ENCODE assay signal across 25 cellular contexts in genomic region chr7:118575393-118575948, GRCh38.
"Had no signal": no experiment of that assay in that cellular context is flagged by ENCODE, and none has a peak within 500 bp of the region (broad histone marks: within the 10 kb centered on the region; RNA-seq: fewer than 3 reads in every experiment).

No MANE protein-coding gene starts in this region.

- H3K9me3 ChIP-seq: left lung, neutrophil, ovary, stomach, transverse colon had no signal

- DNase-seq: activated CD4-positive, alpha-beta T cell treated with anti-CD3 and anti-CD28 coated beads for 4 hours; activated CD4-positive, alpha-beta T cell treated with anti-CD3 and anti-CD28 coated beads, Interleukin-2, amount 50 U/mL, for 4 hours; activated effector memory CD4-positive, alpha-beta T cell treated with Interleukin-2 at 50 U/mL for 16 hours; activated naive CD4-positive, alpha-beta T cell treated with Interleukin-2 at 50 U/mL for 16 hours; activated T-cell treated with anti-CD3 and anti-CD28 coated beads for 4 hours; anterior cingulate cortex; cortex of kidney; effector memory CD8-positive, alpha-beta T cell; erythroblast; foreskin fibroblast; head of caudate nucleus; kidney glomerular epithelial cell; left lung; naive B cell; nephron progenitor cell; ovary; stimulated activated CD4-positive, alpha-beta T cell treated with anti-CD3 and anti-CD28 coated beads, Interleukin-1b, Interleukin-23, amount 100 ng/mL, for 48 hours; stimulated activated CD4-positive, alpha-beta T cell treated with anti-CD3 and anti-CD28 coated beads, Interleukin-4, amount 100 ng/mL, for 4 hours; stimulated activated CD8-positive, alpha-beta memory T cell treated with anti-CD3 and anti-CD28 coated beads, Interleukin-4, amount 100 ng/mL, for 48 hours; stomach; transverse colon had no signal

- ATAC-seq: effector memory CD8-positive, alpha-beta T cell; left lung; stimulated activated memory B cell treated with anti-CD40 and anti-IgM and Interleukin-4, amounts not matched to agents 10 μg/mL and 1 μg/mL and 100 μg/mL, for 72 hours had no signal

- H3K27me3 ChIP-seq: left lung, neutrophil, ovary, stomach, transverse colon had no signal

- H3K36me3 ChIP-seq: left lung, neutrophil, ovary, stomach, transverse colon had no signal

- H3K4me3 ChIP-seq: left lung, ovary, smooth muscle cell, stomach, transverse colon had no signal

- H3K4me1 ChIP-seq: left lung, stomach, transverse colon had no signal

- H3K27ac ChIP-seq: left lung, neutrophil, ovary, stomach, transverse colon, VCaP had no signal
